In genomic region chr12:103799504-103800251, GRCh38 we compare ENCODE assay signal across 8 cellular contexts. TPM values are rescaled to one million over a fixed set of nuclear protein-coding genes. Genes with fewer than 3 reads are reported as not detected.
DNase-seq lines count a peak whose midpoint lies in the region; ATAC-seq and TF ChIP-seq lines count a peak whose summit lies in the region.
"Had no signal": no experiment of that assay in that cellular context is flagged by ENCODE, and none has a peak within 500 bp of the region (broad histone marks: within the 10 kb centered on the region; RNA-seq: fewer than 3 reads in every experiment).

No MANE protein-coding gene starts in this region.

- TF ChIP-seq CTCF in uterus (IDR thresholded peaks at IDR 0.05): no peak

- H3K27me3 ChIP-seq in uterus: no peaks in the 10 kb centered on the region

- H3K9me3 ChIP-seq in uterus: no peaks in the 10 kb centered on the region

- no peak overlapping the region for H3K4me3 ChIP-seq in uterus

- DNase-seq in NCI-H1105 (lab: John Stamatoyannopoulos, UW) (peak; percentile 81), UCSD-AML1 (lab: John Stamatoyannopoulos, UW; ENCODE audit: unreplicated experiment) (peak; percentile 26), islet precursor cell (peak; percentile 30), uterus (peak; percentile 34 to 57), AG08396 (ENCODE audit: low spot score) (no peak), cerebellar cortex (ENCODE audit: low spot score) (no peak)
- DNase-seq: effector memory CD4-positive, alpha-beta T cell had no signal

- intact Hi-C loops in uterus (cut with DNase I; ENCODE audit: low total_unique reads): no loop called here

- no peaks in the 10 kb centered on the region for H3K36me3 ChIP-seq in uterus

- peaks cover 8 to 22% of the 10 kb centered on the region in 2 donors for H3K4me1 ChIP-seq in uterus

- no peak for ATAC-seq in HG03354 (IDR thresholded peaks at IDR 0.05; ENCODE audit: poor library complexity, severe bottlenecking, unreplicated experiment)

- no peak for TF ChIP-seq POLR2A in uterus (IDR thresholded peaks at IDR 0.05)

- peak overlapping the region; percentile 59 to 84 for H3K27ac ChIP-seq in uterus

RNA-seq across cellular contexts. Expression of gene NT5DC3, which starts 41.4 kb away (rescaled TPM):
- total RNA-seq in uterus: 10 to 100 TPM in 3 of 4 donors, 1 to 10 TPM in 1; 5.6 to 60.9 (median 15.9) TPM

Comparison
In these comparisons a context has a peak if more than half of its experiments do, and no peak if none do; other contexts are left out.
1. DNase-seq: peak in NCI-H1105 (single experiment), UCSD-AML1 (single experiment), islet precursor cell (single experiment) and uterus (2 of 2); none in AG08396 (single experiment) and cerebellar cortex (single experiment).